ENCODE assay signal across 8 cellular contexts in genomic region chr5:146291421-146292074, GRCh38. TPM values are rescaled to one million over a fixed set of nuclear protein-coding genes. Genes with fewer than 3 reads are reported as not detected.
DNase-seq lines count a peak whose midpoint lies in the region; ATAC-seq and TF ChIP-seq lines count a peak whose summit lies in the region.

No MANE protein-coding gene starts in this region.

- peak; percentile 64 for TF ChIP-seq CTCF in MCF 10A (IDR thresholded peaks at IDR 0.05; ENCODE audit: unreplicated experiment)

- H3K36me3 Mint-ChIP-seq in MCF 10A (ENCODE audit: insufficient read depth, unreplicated experiment), result peaks cover 32% of the 10 kb centered on the region

- H3K27me3 Mint-ChIP-seq in MCF 10A (ENCODE audit: insufficient read depth, unreplicated experiment), result no peaks in the 10 kb centered on the region

- CTCF ChIA-PET in MCF 10A (lab: Yijun Ruan, JAX), result interaction anchor here (0.6 to 2.0 kb wide), 7 partner anchors 10 to 264 kb away, joined by 4 to 51 read pairs (median 5); no protein-coding TSS in a partner anchor

- H3K27ac Mint-ChIP-seq in MCF 10A (ENCODE audit: low read depth, unreplicated experiment), result no peak overlapping the region

- no TSS peak for BruUV-seq in MCF 10A (replicated peaks; lab: Mats Ljungman, UMichigan)

- ATAC-seq in GM19035 (IDR thresholded peaks at IDR 0.05; ENCODE audit: unreplicated experiment), result peak; percentile 78
- ATAC-seq in HG03159 (IDR thresholded peaks at IDR 0.05; ENCODE audit: unreplicated experiment), result peak; percentile 76

- H3K27ac ChIP-seq in caudate nucleus (ENCODE audit: low read depth, low read length), result no peak overlapping the region

- intact Hi-C loops in MCF 10A (cut with micrococcal nuclease), result loop anchor here (1.0 kb wide), 1 partner anchor 136 kb away; no protein-coding TSS in a partner anchor

- H3K9me3 Mint-ChIP-seq in MCF 10A (ENCODE audit: unreplicated experiment), result no peaks in the 10 kb centered on the region

- POLR2A ChIA-PET in MCF 10A (lab: Yijun Ruan, JAX), result no interaction called here

- no peak overlapping the region for H3K4me3 Mint-ChIP-seq in MCF 10A (ENCODE audit: unreplicated experiment)

- DNase-seq in DMS53 treated with DMSO at 0.1 percent for 48 hours (lab: John Stamatoyannopoulos, UW; ENCODE audit: unreplicated experiment), result peak; percentile 62
- peak; percentile 62 for DNase-seq in NCI-H748 (lab: John Stamatoyannopoulos, UW; ENCODE audit: unreplicated experiment)
- peak; percentile 84 for DNase-seq in MCF 10A (ENCODE audit: unreplicated experiment)
- peak; percentile 83 for DNase-seq in left kidney (ENCODE audit: low read depth, low spot score)
- DNase-seq in caudate nucleus (lab: John Stamatoyannopoulos, UW), result no peak
- DNase-seq in GM19240 (ENCODE audit: insufficient read length, low spot score), result no peak

- H3K4me1 Mint-ChIP-seq in MCF 10A (ENCODE audit: insufficient read depth, unreplicated experiment), result no peaks in the 10 kb centered on the region

RNA-seq across cellular contexts. Expression of gene POU4F3, which starts 47.1 kb away (rescaled TPM):
- total RNA-seq in MCF 10A (2022), result 0.16 TPM in 1 of 2 replicates, not detected in the other

Comparison
In these comparisons a context has a peak if more than half of its experiments do, and no peak if none do; other contexts are left out.
1. DNase-seq: peak in DMS53 treated with DMSO at 0.1 percent for 48 hours (single experiment), NCI-H748 (single experiment), MCF 10A (single experiment) and left kidney (single experiment); none in caudate nucleus (0 of 61) and GM19240 (single experiment).